Comparison of ENCODE assay signal across 19 cellular contexts in the genomic region with DNA sequence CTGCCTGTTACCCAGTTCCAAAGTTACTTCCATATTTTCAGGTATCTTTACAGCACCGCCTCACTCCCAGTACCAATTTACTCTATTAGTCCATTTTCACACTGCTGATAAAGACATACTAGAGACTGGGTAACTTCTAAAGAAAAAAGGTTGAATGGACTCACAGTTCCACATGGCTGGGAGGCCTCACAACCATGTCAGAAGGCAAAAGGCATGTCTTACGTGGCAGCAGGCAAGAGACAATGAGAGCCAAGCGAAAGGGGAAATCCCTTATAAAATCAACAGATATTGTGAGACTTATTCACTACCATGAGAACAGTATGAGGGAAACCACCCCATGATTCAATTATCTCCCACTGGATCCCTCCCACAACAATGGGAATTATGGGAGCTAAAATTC. TPM values are rescaled to one million over a fixed set of nuclear protein-coding genes. Genes with fewer than 3 reads are reported as not detected.
DNase-seq lines count a peak whose midpoint lies in the region; ATAC-seq, FAIRE-seq and TF ChIP-seq lines count a peak whose summit lies in the region.
"Had no signal": no experiment of that assay in that cellular context is flagged by ENCODE, and none has a peak within 500 bp of the region (broad histone marks: within the 10 kb centered on the region; RNA-seq: fewer than 3 reads in every experiment).

No MANE protein-coding gene starts in this region.

- H3K27ac Mint-ChIP-seq in activated naive CD8-positive, alpha-beta T cell = peak overlapping the region; percentile 6
- H3K27ac Mint-ChIP-seq in activated naive CD8-positive, alpha-beta T cell treated with anti-CD3 and anti-CD28 coated beads, Interleukin-2, amount 50 U/mL, for 24 hours = no peak overlapping the region
- H3K27ac Mint-ChIP-seq in endothelial cell (ENCODE audit: unreplicated experiment) (no peak overlapping the region), natural killer cell (peak overlapping the region in 1 of 2 donors; percentile 52)
- peak overlapping the region; percentile 15 for H3K27ac Mint-ChIP-seq in stimulated activated naive B cell treated with anti-CD40 and anti-IgM and Interleukin-4, amounts not matched to agents 10 μg/mL and 1 μg/mL and 100 μg/mL, for 72 hours
- H3K27ac Mint-ChIP-seq: B cell; CD4-positive, CD25-positive, alpha-beta regulatory T cell; CD8-positive, alpha-beta memory T cell; H9 had no signal

- H3K27me3 Mint-ChIP-seq in activated naive CD8-positive, alpha-beta T cell = no peaks in the 10 kb centered on the region
- no peaks in the 10 kb centered on the region for H3K27me3 Mint-ChIP-seq in activated naive CD8-positive, alpha-beta T cell treated with anti-CD3 and anti-CD28 coated beads, Interleukin-2, amount 50 U/mL, for 24 hours
- H3K27me3 Mint-ChIP-seq in endothelial cell (ENCODE audit: unreplicated experiment) (no peaks in the 10 kb centered on the region), natural killer cell (ENCODE audit: low read depth in 2 of 2) (no peaks in the 10 kb centered on the region)
- H3K27me3 Mint-ChIP-seq in stimulated activated naive B cell treated with anti-CD40 and anti-IgM and Interleukin-4, amounts not matched to agents 10 μg/mL and 1 μg/mL and 100 μg/mL, for 72 hours = no peaks in the 10 kb centered on the region
- H3K27me3 Mint-ChIP-seq: B cell; CD4-positive, CD25-positive, alpha-beta regulatory T cell; CD8-positive, alpha-beta memory T cell had no signal

- peaks cover 18% of the 10 kb centered on the region for H3K36me3 Mint-ChIP-seq in activated naive CD8-positive, alpha-beta T cell
- H3K36me3 Mint-ChIP-seq in activated naive CD8-positive, alpha-beta T cell treated with anti-CD3 and anti-CD28 coated beads, Interleukin-2, amount 50 U/mL, for 24 hours (ENCODE audit: low read depth) = peaks cover 35% of the 10 kb centered on the region
- H3K36me3 Mint-ChIP-seq in endothelial cell (ENCODE audit: low read depth, unreplicated experiment) (peaks cover 34% of the 10 kb centered on the region), natural killer cell (no peaks in the 10 kb centered on the region)
- peaks cover 24 to 45% of the 10 kb centered on the region in 2 donors for H3K36me3 Mint-ChIP-seq in stimulated activated naive B cell treated with anti-CD40 and anti-IgM and Interleukin-4, amounts not matched to agents 10 μg/mL and 1 μg/mL and 100 μg/mL, for 72 hours

- H3K4me3 Mint-ChIP-seq in activated naive CD8-positive, alpha-beta T cell = no peak overlapping the region
- H3K4me3 Mint-ChIP-seq in activated naive CD8-positive, alpha-beta T cell treated with anti-CD3 and anti-CD28 coated beads, Interleukin-2, amount 50 U/mL, for 24 hours = no peak overlapping the region
- peak overlapping the region; percentile 21 for H3K4me3 Mint-ChIP-seq in endothelial cell (ENCODE audit: unreplicated experiment)
- no peak overlapping the region for H3K4me3 Mint-ChIP-seq in stimulated activated naive B cell treated with anti-CD40 and anti-IgM and Interleukin-4, amounts not matched to agents 10 μg/mL and 1 μg/mL and 100 μg/mL, for 72 hours
- no peak overlapping the region for H3K4me3 Mint-ChIP-seq in natural killer cell
- H3K4me3 Mint-ChIP-seq: B cell; CD4-positive, CD25-positive, alpha-beta regulatory T cell; CD8-positive, alpha-beta memory T cell; H9 had no signal

- no peak for DNase-seq in activated naive CD8-positive, alpha-beta T cell treated with anti-CD3 and anti-CD28 coated beads, Interleukin-2, amount 50 U/mL, for 24 hours
- DNase-seq in HTR-8/SVneo (ENCODE audit: insufficient read length, low spot score) (no peak), endothelial cell (ENCODE audit: low spot score) (no peak), DMS53 treated with DMSO at 0.1 percent for 48 hours (lab: John Stamatoyannopoulos, UW; ENCODE audit: unreplicated experiment) (no peak), natural killer cell (no peak)
- DNase-seq in stimulated activated naive B cell treated with anti-CD40 and anti-IgM and Interleukin-4, amounts not matched to agents 10 μg/mL and 1 μg/mL and 100 μg/mL, for 72 hours = no peak
- DNase-seq: C1 segment of cervical spinal cord; Caco-2; CD4-positive, CD25-positive, alpha-beta regulatory T cell; CD8-positive, alpha-beta memory T cell; DMS79; GDM1; H9 had no signal

- no peak for ATAC-seq in activated naive CD8-positive, alpha-beta T cell treated with anti-CD3 and anti-CD28 coated beads, Interleukin-2, amount 50 U/mL, for 24 hours
- ATAC-seq in stimulated activated naive B cell treated with anti-CD40 and anti-IgM and Interleukin-4, amounts not matched to agents 10 μg/mL and 1 μg/mL and 100 μg/mL, for 72 hours (replicated peaks) = peak; percentile 51 to 60
- ATAC-seq in GM21529 (IDR thresholded peaks at IDR 0.05; ENCODE audit: unreplicated experiment) (no peak), natural killer cell (no peak)

- FAIRE-seq in HTR-8/SVneo (lab: Jason Lieb, UNC) = peak; percentile 40
- FAIRE-seq: D721Med, GM12892, H1 had no signal

- intact Hi-C loops in natural killer cell (cut with micrococcal nuclease) = no loop called here

- H3K4me1 Mint-ChIP-seq in activated naive CD8-positive, alpha-beta T cell (ENCODE audit: low read depth) = peaks cover 43% of the 10 kb centered on the region
- H3K4me1 Mint-ChIP-seq in activated naive CD8-positive, alpha-beta T cell treated with anti-CD3 and anti-CD28 coated beads, Interleukin-2, amount 50 U/mL, for 24 hours = peaks cover 14% of the 10 kb centered on the region
- H3K4me1 Mint-ChIP-seq in endothelial cell (ENCODE audit: unreplicated experiment) = no peaks in the 10 kb centered on the region
- peaks cover 22 to 34% of the 10 kb centered on the region in 2 donors for H3K4me1 Mint-ChIP-seq in stimulated activated naive B cell treated with anti-CD40 and anti-IgM and Interleukin-4, amounts not matched to agents 10 μg/mL and 1 μg/mL and 100 μg/mL, for 72 hours
- peaks cover 44 to 63% of the 10 kb centered on the region in 2 donors for H3K4me1 Mint-ChIP-seq in natural killer cell
- H3K4me1 Mint-ChIP-seq: H9 had no signal

- H3K9me3 Mint-ChIP-seq in activated naive CD8-positive, alpha-beta T cell (ENCODE audit: low read depth) = no peaks in the 10 kb centered on the region
- peaks cover 7% of the 10 kb centered on the region for H3K9me3 Mint-ChIP-seq in activated naive CD8-positive, alpha-beta T cell treated with anti-CD3 and anti-CD28 coated beads, Interleukin-2, amount 50 U/mL, for 24 hours
- H3K9me3 Mint-ChIP-seq in endothelial cell (ENCODE audit: unreplicated experiment) = peaks cover 7% of the 10 kb centered on the region
- H3K9me3 Mint-ChIP-seq in stimulated activated naive B cell treated with anti-CD40 and anti-IgM and Interleukin-4, amounts not matched to agents 10 μg/mL and 1 μg/mL and 100 μg/mL, for 72 hours = peaks cover 11 to 14% of the 10 kb centered on the region in 2 donors
- no peaks in the 10 kb centered on the region for H3K9me3 Mint-ChIP-seq in natural killer cell

- TF ChIP-seq CTCF in endothelial cell (IDR thresholded peaks at IDR 0.05; ENCODE audit: unreplicated experiment) = no peak
- TF ChIP-seq CTCF in natural killer cell (IDR thresholded peaks at IDR 0.05) = no peak

RNA-seq across cellular contexts. Expression of gene AREL1, which starts 9.8 kb away (rescaled TPM):
- total RNA-seq in endothelial cell (ENCODE audit: unreplicated experiment) (41.6 TPM), natural killer cell (10 to 100 TPM; 65.9 to 83.0 (median 82.3) TPM)

RNA-seq across cellular contexts. Expression of gene FCF1, which starts 9.9 kb away (rescaled TPM):
- total RNA-seq in endothelial cell (ENCODE audit: unreplicated experiment) (35.7 TPM), natural killer cell (10 to 100 TPM; 37.1 to 49.6 (median 40.4) TPM)

Comparison
In these comparisons a context has a peak if more than half of its experiments do, and no peak if none do; other contexts are left out.
1. H3K27ac Mint-ChIP-seq: peak in activated naive CD8-positive, alpha-beta T cell (single experiment) and stimulated activated naive B cell treated with anti-CD40 and anti-IgM and Interleukin-4, amounts not matched to agents 10 μg/mL and 1 μg/mL and 100 μg/mL, for 72 hours (single experiment); none in activated naive CD8-positive, alpha-beta T cell treated with anti-CD3 and anti-CD28 coated beads, Interleukin-2, amount 50 U/mL, for 24 hours (single experiment) and endothelial cell (single experiment).
2. ATAC-seq: peak in stimulated activated naive B cell treated with anti-CD40 and anti-IgM and Interleukin-4, amounts not matched to agents 10 μg/mL and 1 μg/mL and 100 μg/mL, for 72 hours (2 of 2); none in activated naive CD8-positive, alpha-beta T cell treated with anti-CD3 and anti-CD28 coated beads, Interleukin-2, amount 50 U/mL, for 24 hours (single experiment), GM21529 (single experiment) and natural killer cell (0 of 3).